19 cellular contexts compared by ENCODE assay signal in genomic region chr5:172633403-172633970, GRCh38.
"Had no signal": no experiment of that assay in that cellular context is flagged by ENCODE, and none has a peak within 500 bp of the region (broad histone marks: within the 10 kb centered on the region; RNA-seq: fewer than 3 reads in every experiment).

No MANE protein-coding gene starts in this region.

- H3K27ac Mint-ChIP-seq: dendritic cell treated with granulocyte-macrophage colony-stimulating factor and Interleukin-4, amounts not matched to agents 40 ng/mL and 50 ng/mL, for 4 days; memory B cell; nephron; type B pancreatic cell had no signal

- H3K4me2 ChIP-seq: smooth muscle cell had no signal

- H3K9me3 Mint-ChIP-seq: dendritic cell treated with granulocyte-macrophage colony-stimulating factor and Interleukin-4, amounts not matched to agents 40 ng/mL and 50 ng/mL, for 4 days; memory B cell; nephron; type B pancreatic cell had no signal

- DNase-seq: esophagus squamous epithelium; foreskin fibroblast; glutamatergic neuron; left lung; lower lobe of right lung; midbrain; stimulated activated CD4-positive, alpha-beta T cell treated with anti-CD3 and anti-CD28 coated beads, Interleukin-2, amount 100 ng/mL, for 48 hours; stimulated activated naive CD8-positive, alpha-beta T cell treated with anti-CD3 and anti-CD28 coated beads, Interleukin-15, Interleukin-2, amounts not matched to agents 100 U/mL and 50 U/mL, for 24 hours; thyroid gland had no signal

- H3K4me3 ChIP-seq: esophagus squamous epithelium, gastroesophageal sphincter, left lung, lower lobe of right lung, smooth muscle cell, suprapubic skin, thyroid gland had no signal

- FAIRE-seq: keratinocyte, urothelium cell line had no signal

- H3K79me2 ChIP-seq: parathyroid adenoma had no signal

- H3K27ac ChIP-seq: esophagus squamous epithelium, gastroesophageal sphincter, left lung, lower lobe of right lung, parathyroid adenoma, suprapubic skin, thyroid gland had no signal

- H3K4me1 ChIP-seq: left lung, lower lobe of right lung, thyroid gland had no signal

- H3K9ac ChIP-seq: parathyroid adenoma had no signal

- ATAC-seq: gastroesophageal sphincter; left lung; lower lobe of right lung; stimulated activated naive CD8-positive, alpha-beta T cell treated with anti-CD3 and anti-CD28 coated beads, Interleukin-15, Interleukin-2, amounts not matched to agents 100 U/mL and 50 U/mL, for 24 hours had no signal

- H2AFZ ChIP-seq: parathyroid adenoma had no signal

- H3K27me3 ChIP-seq: esophagus squamous epithelium, gastroesophageal sphincter, suprapubic skin, thyroid gland had no signal

- H3K36me3 Mint-ChIP-seq: memory B cell, type B pancreatic cell had no signal

- H3K4me1 Mint-ChIP-seq: memory B cell had no signal

- H3K36me3 ChIP-seq: esophagus squamous epithelium, gastroesophageal sphincter, left lung, lower lobe of right lung, suprapubic skin, thyroid gland had no signal

- H3K4me3 Mint-ChIP-seq: dendritic cell treated with granulocyte-macrophage colony-stimulating factor and Interleukin-4, amounts not matched to agents 40 ng/mL and 50 ng/mL, for 4 days; memory B cell; nephron; type B pancreatic cell had no signal

- H3K9me3 ChIP-seq: esophagus squamous epithelium, gastroesophageal sphincter, left lung, lower lobe of right lung, suprapubic skin, thyroid gland had no signal
